ENCODE assay signal across 29 cellular contexts in genomic region chr11:95284057-95285052, GRCh38. TPM values are rescaled to one million over a fixed set of nuclear protein-coding genes. Genes with fewer than 3 reads are reported as not detected.
DNase-seq lines count a peak whose midpoint lies in the region; ATAC-seq and TF ChIP-seq lines count a peak whose summit lies in the region.
"Had no signal": no experiment of that assay in that cellular context is flagged by ENCODE, and none has a peak within 500 bp of the region (broad histone marks: within the 10 kb centered on the region; RNA-seq: fewer than 3 reads in every experiment).

No MANE protein-coding gene starts in this region.

- H3K9me3 Mint-ChIP-seq in stimulated activated naive CD8-positive, alpha-beta T cell treated with anti-CD3 and anti-CD28 coated beads, Interleukin-15, amount 100 ng/mL, for 72 hours = no peaks in the 10 kb centered on the region
- H3K9me3 Mint-ChIP-seq in activated T-helper 2 cell treated with anti-CD3 and anti-CD28 coated beads, Interferon-gamma antibody, Interleukin-2, Interleukin-4, amounts not matched to agents 10 μg/mL and 5 μg/mL and 100 μg/mL, durations not matched to agents 14 hours and 24 hours and 36 hours = no peaks in the 10 kb centered on the region
- H3K9me3 Mint-ChIP-seq: activated CD4-positive, alpha-beta memory T cell treated with anti-CD3 and anti-CD28 coated beads, Interleukin-2, amount 10 ng/mL, durations not matched to agents 7 days and 5 days; activated naive CD8-positive, alpha-beta T cell treated with anti-CD3 and anti-CD28 coated beads for 36 hours; CD8-positive, alpha-beta memory T cell; endodermal cell; stimulated activated naive CD8-positive, alpha-beta T cell treated with anti-CD3 and anti-CD28 coated beads, Interleukin-15, Interleukin-2, amounts not matched to agents 100 ng/mL and 50 ng/mL, for 24 hours; T-helper 1 cell treated with Interleukin-12 subunit alpha and Interleukin-12 subunit beta and Interleukin-4 antibody, amounts not matched to agents 30 μg/mL and 1 μg/mL, for 36 hours had no signal

- peak overlapping the region in 1 of 2 donors; percentile 81 for H3K27ac Mint-ChIP-seq in stimulated activated naive CD8-positive, alpha-beta T cell treated with anti-CD3 and anti-CD28 coated beads, Interleukin-15, amount 100 ng/mL, for 72 hours
- peak overlapping the region; percentile 30 for H3K27ac Mint-ChIP-seq in activated T-helper 2 cell treated with anti-CD3 and anti-CD28 coated beads, Interferon-gamma antibody, Interleukin-2, Interleukin-4, amounts not matched to agents 10 μg/mL and 5 μg/mL and 100 μg/mL, durations not matched to agents 14 hours and 24 hours and 36 hours
- H3K27ac Mint-ChIP-seq: activated CD4-positive, alpha-beta memory T cell treated with anti-CD3 and anti-CD28 coated beads, Interleukin-2, amount 10 ng/mL, durations not matched to agents 7 days and 5 days; activated naive CD8-positive, alpha-beta T cell treated with anti-CD3 and anti-CD28 coated beads for 36 hours; CD8-positive, alpha-beta memory T cell; endodermal cell; stimulated activated naive CD8-positive, alpha-beta T cell treated with anti-CD3 and anti-CD28 coated beads, Interleukin-15, Interleukin-2, amounts not matched to agents 100 ng/mL and 50 ng/mL, for 24 hours; T-helper 1 cell treated with Interleukin-12 subunit alpha and Interleukin-12 subunit beta and Interleukin-4 antibody, amounts not matched to agents 30 μg/mL and 1 μg/mL, for 36 hours had no signal

- peaks cover 7% of the 10 kb centered on the region for H3K4me1 Mint-ChIP-seq in stimulated activated naive CD8-positive, alpha-beta T cell treated with anti-CD3 and anti-CD28 coated beads, Interleukin-15, amount 100 ng/mL, for 72 hours
- H3K4me1 Mint-ChIP-seq in activated T-helper 2 cell treated with anti-CD3 and anti-CD28 coated beads, Interferon-gamma antibody, Interleukin-2, Interleukin-4, amounts not matched to agents 10 μg/mL and 5 μg/mL and 100 μg/mL, durations not matched to agents 14 hours and 24 hours and 36 hours (ENCODE audit: low read depth) = peaks cover 12% of the 10 kb centered on the region
- H3K4me1 Mint-ChIP-seq: CD8-positive, alpha-beta memory T cell had no signal

- H3K36me3 Mint-ChIP-seq in activated T-helper 2 cell treated with anti-CD3 and anti-CD28 coated beads, Interferon-gamma antibody, Interleukin-2, Interleukin-4, amounts not matched to agents 10 μg/mL and 5 μg/mL and 100 μg/mL, durations not matched to agents 14 hours and 24 hours and 36 hours (ENCODE audit: low read depth) = no peaks in the 10 kb centered on the region
- H3K36me3 Mint-ChIP-seq: activated naive CD8-positive, alpha-beta T cell treated with anti-CD3 and anti-CD28 coated beads for 36 hours; naive thymus-derived CD4-positive, alpha-beta T cell had no signal

- peaks cover 11% of the 10 kb centered on the region for H3K27me3 Mint-ChIP-seq in stimulated activated naive CD8-positive, alpha-beta T cell treated with anti-CD3 and anti-CD28 coated beads, Interleukin-15, amount 100 ng/mL, for 72 hours
- no peaks in the 10 kb centered on the region for H3K27me3 Mint-ChIP-seq in activated T-helper 2 cell treated with anti-CD3 and anti-CD28 coated beads, Interferon-gamma antibody, Interleukin-2, Interleukin-4, amounts not matched to agents 10 μg/mL and 5 μg/mL and 100 μg/mL, durations not matched to agents 14 hours and 24 hours and 36 hours (ENCODE audit: low read depth)
- H3K27me3 Mint-ChIP-seq: activated CD4-positive, alpha-beta memory T cell treated with anti-CD3 and anti-CD28 coated beads, Interleukin-2, amount 10 ng/mL, durations not matched to agents 7 days and 5 days; activated naive CD8-positive, alpha-beta T cell treated with anti-CD3 and anti-CD28 coated beads for 36 hours; naive thymus-derived CD4-positive, alpha-beta T cell; stimulated activated naive CD8-positive, alpha-beta T cell treated with anti-CD3 and anti-CD28 coated beads, Interleukin-15, Interleukin-2, amounts not matched to agents 100 ng/mL and 50 ng/mL, for 24 hours had no signal

- intact Hi-C loops in activated T-helper 2 cell treated with anti-CD3 and anti-CD28 coated beads, Interferon-gamma antibody, Interleukin-2, Interleukin-4, amounts not matched to agents 10 μg/mL and 5 μg/mL and 100 μg/mL, durations not matched to agents 14 hours and 24 hours and 36 hours (cut with micrococcal nuclease) = no loop called here

- no peak for TF ChIP-seq CTCF in fibroblast of mammary gland (conservative IDR thresholded peaks at IDR 0.05; ENCODE audit: control insufficient read depth, insufficient read depth, low read depth, low read length)

- no peak overlapping the region for H3K4me3 ChIP-seq in fibroblast of mammary gland (ENCODE audit: control insufficient read depth, low read depth, low read length)
- H3K4me3 ChIP-seq: colonic mucosa, esophagus squamous epithelium, gastrocnemius medialis, skin epidermis, vagina had no signal

- no peak for DNase-seq in stimulated activated naive CD8-positive, alpha-beta T cell treated with anti-CD3 and anti-CD28 coated beads, Interleukin-15, amount 100 ng/mL, for 72 hours
- DNase-seq in stimulated activated naive CD8-positive, alpha-beta T cell treated with anti-CD3 and anti-CD28 coated beads, Interleukin-15, Interleukin-2, amounts not matched to agents 100 U/mL and 50 U/mL, for 24 hours = no peak
- DNase-seq in activated T-helper 2 cell treated with anti-CD3 and anti-CD28 coated beads, Interferon-gamma antibody, Interleukin-2, Interleukin-4, amounts not matched to agents 10 μg/mL and 5 μg/mL and 100 μg/mL, durations not matched to agents 14 hours and 24 hours and 36 hours (ENCODE audit: low spot score) = no peak
- peak; percentile 47 for DNase-seq in fibroblast of mammary gland (ENCODE audit: low read depth)
- no peak for DNase-seq in NCI-H510A treated with DMSO at 0.1 percent for 48 hours (lab: John Stamatoyannopoulos, UW)
- no peak for DNase-seq in effector CD8-positive, alpha-beta T cell (lab: John Stamatoyannopoulos, UW)
- DNase-seq in GM03348 (ENCODE audit: low spot score) = no peak
- DNase-seq: activated CD4-positive, alpha-beta memory T cell treated with anti-CD3 and anti-CD28 coated beads, Interleukin-2, amount 10 ng/mL, durations not matched to agents 7 days and 5 days; activated CD8-positive, alpha-beta memory T cell treated with anti-CD3 and anti-CD28 coated beads, Interleukin-2, amount 50 U/mL, for 48 hours; activated naive CD8-positive, alpha-beta T cell treated with anti-CD3 and anti-CD28 coated beads for 36 hours; anterior cingulate cortex; BE2C; CD8-positive, alpha-beta memory T cell; colonic mucosa; endodermal cell; esophagus squamous epithelium; gastrocnemius medialis; MM.1S; naive thymus-derived CD4-positive, alpha-beta T cell; NCI-H1105 treated with DMSO at 0.1 percent for 48 hours; NCI-H187 treated with DMSO at 0.1 percent for 48 hours; NCI-H2171; NCI-H510A; SK-N-SH had no signal

- no peak overlapping the region for H3K4me3 Mint-ChIP-seq in stimulated activated naive CD8-positive, alpha-beta T cell treated with anti-CD3 and anti-CD28 coated beads, Interleukin-15, amount 100 ng/mL, for 72 hours
- no peak overlapping the region for H3K4me3 Mint-ChIP-seq in activated T-helper 2 cell treated with anti-CD3 and anti-CD28 coated beads, Interferon-gamma antibody, Interleukin-2, Interleukin-4, amounts not matched to agents 10 μg/mL and 5 μg/mL and 100 μg/mL, durations not matched to agents 14 hours and 24 hours and 36 hours (ENCODE audit: low read depth)
- H3K4me3 Mint-ChIP-seq: activated CD4-positive, alpha-beta memory T cell treated with anti-CD3 and anti-CD28 coated beads, Interleukin-2, amount 10 ng/mL, durations not matched to agents 7 days and 5 days; activated naive CD8-positive, alpha-beta T cell treated with anti-CD3 and anti-CD28 coated beads for 36 hours; CD8-positive, alpha-beta memory T cell; endodermal cell; naive thymus-derived CD4-positive, alpha-beta T cell; stimulated activated naive CD8-positive, alpha-beta T cell treated with anti-CD3 and anti-CD28 coated beads, Interleukin-15, Interleukin-2, amounts not matched to agents 100 ng/mL and 50 ng/mL, for 24 hours; T-helper 1 cell treated with Interleukin-12 subunit alpha and Interleukin-12 subunit beta and Interleukin-4 antibody, amounts not matched to agents 30 μg/mL and 1 μg/mL, for 36 hours had no signal

- peak; percentile 28 for ATAC-seq in stimulated activated naive CD8-positive, alpha-beta T cell treated with anti-CD3 and anti-CD28 coated beads, Interleukin-15, amount 100 ng/mL, for 72 hours
- no peak for ATAC-seq in stimulated activated naive CD8-positive, alpha-beta T cell treated with anti-CD3 and anti-CD28 coated beads, Interleukin-15, Interleukin-2, amounts not matched to agents 100 U/mL and 50 U/mL, for 24 hours
- no peak for ATAC-seq in SK-N-SH treated with all-trans-retinoic acid at 6 μM for 48 hours
- ATAC-seq: gastrocnemius medialis; naive thymus-derived CD4-positive, alpha-beta T cell had no signal

TF ChIP-seq in SK-N-SH treated with all-trans-retinoic acid at 6 μM for 48 hours, 23 proteins besides CTCF, POLR2A, EP300 and RAD21 (continues in another document):
- no peak for TF ChIP-seq ZC3H10 (CRISPR knock-in tag; IDR thresholded peaks at IDR 0.05)
- TF ChIP-seq ZFP3 (CRISPR knock-in tag; IDR thresholded peaks at IDR 0.05) = no peak
- no peak for TF ChIP-seq ZNF8 (CRISPR knock-in tag; IDR thresholded peaks at IDR 0.05)
- TF ChIP-seq TOX (CRISPR knock-in tag; IDR thresholded peaks at IDR 0.05; ENCODE audit: borderline replicate concordance) = no peak
- no peak for TF ChIP-seq PPARA (CRISPR knock-in tag; IDR thresholded peaks at IDR 0.05; ENCODE audit: borderline replicate concordance)
- TF ChIP-seq RARB (CRISPR knock-in tag; IDR thresholded peaks at IDR 0.05) = no peak

RNA-seq across cellular contexts. Expression of gene SESN3, which starts 53.4 kb away (rescaled TPM):
- total RNA-seq in activated T-helper 2 cell treated with anti-CD3 and anti-CD28 coated beads, Interferon-gamma antibody, Interleukin-2, Interleukin-4, amounts not matched to agents 10 μg/mL and 5 μg/mL and 100 μg/mL, durations not matched to agents 14 hours and 24 hours and 36 hours = 73.2 and 74.9 TPM in 2 replicates
